In the genomic region with DNA sequence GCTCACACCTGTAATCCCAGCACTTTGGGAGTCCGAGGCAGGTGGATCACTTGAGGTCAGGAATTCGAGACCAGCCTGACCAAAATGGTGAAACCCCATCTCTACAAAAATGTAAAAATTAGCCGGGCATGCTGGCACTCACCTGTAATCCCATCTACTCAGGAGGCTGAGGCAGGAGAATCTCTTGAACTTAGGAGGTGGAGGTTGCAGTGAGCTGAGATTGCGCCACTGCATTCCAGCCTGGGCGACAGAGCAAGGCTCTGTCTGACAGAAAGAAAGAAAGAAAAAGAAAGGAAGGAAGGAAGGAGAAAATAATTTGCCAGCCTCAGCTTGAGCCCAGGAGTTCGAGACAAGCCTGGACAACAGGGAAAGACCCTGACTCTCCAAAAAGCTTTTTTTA, we compare ENCODE assay signal across 1 cellular context. TPM values are rescaled to one million over a fixed set of nuclear protein-coding genes. Genes with fewer than 3 reads are reported as not detected.
"Had no signal": no experiment of that assay in that cellular context is flagged by ENCODE, and none has a peak within 500 bp of the region (broad histone marks: within the 10 kb centered on the region; RNA-seq: fewer than 3 reads in every experiment).

No MANE protein-coding gene starts in this region.

RNA-seq across cellular contexts. Expression of a gene that starts 24.7 kb away (rescaled TPM):
- total RNA-seq: natural killer cell had no signal
